In genomic region chr1:231414260-231415016, GRCh38 we compare ENCODE assay signal across 22 cellular contexts. TPM values are rescaled to one million over a fixed set of nuclear protein-coding genes. Genes with fewer than 3 reads are reported as not detected.
A peak's percentile ranks its signal among the peaks of the same experiment; 100 is the strongest.
DNase-seq lines count a peak whose midpoint lies in the region; ATAC-seq and TF ChIP-seq lines count a peak whose summit lies in the region.
"Had no signal": no experiment of that assay in that cellular context is flagged by ENCODE, and none has a peak within 500 bp of the region (broad histone marks: within the 10 kb centered on the region; RNA-seq: fewer than 3 reads in every experiment).

No MANE protein-coding gene starts in this region.

- no peak for TF ChIP-seq POLR2A in breast epithelium (IDR thresholded peaks at IDR 0.05)

- H3K14ac ChIP-seq in mesenchymal stem cell (ENCODE audit: low read length in 2 of 2) = no peak overlapping the region

- no peak overlapping the region for H2AK5ac ChIP-seq in mesenchymal stem cell (ENCODE audit: low read length, severe bottlenecking)

- H2AFZ ChIP-seq in mesenchymal stem cell (ENCODE audit: low read depth, low read length) = no peak overlapping the region
- H2AFZ ChIP-seq: hepatocyte had no signal

- peaks cover 3% of the 10 kb centered on the region for H3K79me1 ChIP-seq in mesenchymal stem cell (replicated peaks; ENCODE audit: low read length, poor library complexity, severe bottlenecking)

- no peak overlapping the region for H2BK5ac ChIP-seq in mesenchymal stem cell (ENCODE audit: low read depth, low read length, poor library complexity, severe bottlenecking)

- no peak overlapping the region for H2BK120ac ChIP-seq in mesenchymal stem cell (ENCODE audit: low read depth, low read length)

- ATAC-seq in activated T-helper 17 cell treated with anti-CD3 and anti-CD28 coated beads, Interleukin-2, amount 50 U/mL, for 72 hours (replicated peaks) = no peak
- ATAC-seq in thoracic aorta (ENCODE audit: insufficient number of reproducible peaks, low FRiP score, low read depth) (no peak), HG03354 (IDR thresholded peaks at IDR 0.05; ENCODE audit: poor library complexity, severe bottlenecking, unreplicated experiment) (no peak), HG03196 (IDR thresholded peaks at IDR 0.05; ENCODE audit: unreplicated experiment) (no peak)
- ATAC-seq: esophagus mucosa had no signal

- peaks cover 14% of the 10 kb centered on the region for H3K36me3 Mint-ChIP-seq in MCF 10A (ENCODE audit: insufficient read depth, unreplicated experiment)
- H3K36me3 Mint-ChIP-seq in activated T-helper 17 cell treated with anti-CD3 and anti-CD28 coated beads, Interleukin-2, amount 50 U/mL, for 72 hours (ENCODE audit: low read depth) = peaks cover 75% of the 10 kb centered on the region

- H3K23ac ChIP-seq in mesenchymal stem cell (ENCODE audit: low read length in 2 of 2) = no peak overlapping the region

- no peaks in the 10 kb centered on the region for H3K9me3 Mint-ChIP-seq in MCF 10A (ENCODE audit: unreplicated experiment)
- no peaks in the 10 kb centered on the region for H3K9me3 Mint-ChIP-seq in activated T-helper 17 cell treated with anti-CD3 and anti-CD28 coated beads, Interleukin-2, amount 50 U/mL, for 72 hours
- H3K9me3 Mint-ChIP-seq: H9 had no signal

- peak overlapping the region; percentile 14 for H3K27ac Mint-ChIP-seq in MCF 10A (ENCODE audit: low read depth, unreplicated experiment)
- no peak overlapping the region for H3K27ac Mint-ChIP-seq in activated T-helper 17 cell treated with anti-CD3 and anti-CD28 coated beads, Interleukin-2, amount 50 U/mL, for 72 hours

- 86% methylated on average over 5 of the region's 7 CpGs for WGBS in mesenchymal stem cell

- peak overlapping the region; percentile 83 for H2BK15ac ChIP-seq in mesenchymal stem cell (ENCODE audit: low read depth, poor library complexity, severe bottlenecking)

- no peak overlapping the region for H4K91ac ChIP-seq in mesenchymal stem cell (ENCODE audit: low read length)

- DNase-seq in MCF 10A (ENCODE audit: unreplicated experiment) (no peak), breast epithelium (ENCODE audit: low spot score in 2 of 2) (no peak), mesenchymal stem cell (no peak), thoracic aorta (ENCODE audit: low spot score) (no peak), HT-29 (ENCODE audit: low spot score) (no peak)
- DNase-seq: activated CD4-positive, CD25-positive, alpha-beta regulatory T cell treated with anti-CD3 and anti-CD28 coated beads, Interleukin-2, amount 50 U/mL, for 72 hours; activated CD8-positive, alpha-beta memory T cell treated with anti-CD3 and anti-CD28 coated beads, Interleukin-2, amount 50 U/mL, for 48 hours; colonic mucosa; DMS53; H9; KG1; left cardiac atrium; NCI-H1417 treated with DMSO at 0.1 percent for 48 hours; NCI-H510A; small intestine; stimulated activated naive CD4-positive, alpha-beta T cell treated with Interleukin-2 at 50 U/mL for 16 hours; SW 1271 had no signal

- no peak overlapping the region for H3K4ac ChIP-seq in mesenchymal stem cell (ENCODE audit: low read depth in 1 of 2, low read length in 2 of 2)

- intact Hi-C loops in MCF 10A (cut with micrococcal nuclease) = no loop called here
- intact Hi-C loops in breast epithelium (cut with DNase I; ENCODE audit: low total_unique reads) = no loop called here

- H3K18ac ChIP-seq in mesenchymal stem cell (ENCODE audit: low read depth in 1 of 2, low read length in 2 of 2) = no peak overlapping the region

- H3K4me3 Mint-ChIP-seq in MCF 10A (ENCODE audit: unreplicated experiment) = peak overlapping the region; percentile 1
- H3K4me3 Mint-ChIP-seq in activated T-helper 17 cell treated with anti-CD3 and anti-CD28 coated beads, Interleukin-2, amount 50 U/mL, for 72 hours = peak overlapping the region; percentile 55
- H3K4me3 Mint-ChIP-seq: H9 had no signal

- no peak overlapping the region for H2BK12ac ChIP-seq in mesenchymal stem cell (ENCODE audit: low read length in 2 of 2)

- no peaks in the 10 kb centered on the region for H3K27me3 ChIP-seq in breast epithelium
- H3K27me3 ChIP-seq in mesenchymal stem cell (ENCODE audit: control insufficient read depth in 1 of 2, insufficient read depth in 1 of 2, low read length in 2 of 2) = no peaks in the 10 kb centered on the region
- no peaks in the 10 kb centered on the region for H3K27me3 ChIP-seq in thoracic aorta (replicated peaks; ENCODE audit: insufficient read depth)
- H3K27me3 ChIP-seq: colonic mucosa, hepatocyte had no signal

- CTCF ChIA-PET in MCF 10A (lab: Yijun Ruan, JAX) = interaction anchor here (0.6 to 1.0 kb wide), 4 partner anchors 57 to 189 kb away, joined by 3 to 4 read pairs (median 4); no protein-coding TSS in a partner anchor

- no peak overlapping the region for H3K4me2 ChIP-seq in mesenchymal stem cell (ENCODE audit: low read length, poor library complexity, severe bottlenecking)
- H3K4me2 ChIP-seq: hepatocyte had no signal

- POLR2A ChIA-PET in MCF 10A (lab: Yijun Ruan, JAX) = interaction anchor here (0.6 to 9.9 kb wide), 14 partner anchors 9 to 172 kb away, joined by 3 to 247 read pairs (median 5); partner anchors contain the start of genes EXOC8, SPRTN and TSNAX

- BruUV-seq in MCF 10A (replicated peaks; lab: Mats Ljungman, UMichigan) = no TSS peak

- H3K27me3 Mint-ChIP-seq in MCF 10A (ENCODE audit: insufficient read depth, unreplicated experiment) = no peaks in the 10 kb centered on the region
- H3K27me3 Mint-ChIP-seq in activated T-helper 17 cell treated with anti-CD3 and anti-CD28 coated beads, Interleukin-2, amount 50 U/mL, for 72 hours = no peaks in the 10 kb centered on the region

- no peak overlapping the region for H4K8ac ChIP-seq in mesenchymal stem cell (ENCODE audit: low read length)

- H3K9me3 ChIP-seq in breast epithelium (no peaks in the 10 kb centered on the region), mesenchymal stem cell (ENCODE audit: control insufficient read depth, low read length) (no peaks in the 10 kb centered on the region), thoracic aorta (no peaks in the 10 kb centered on the region)
- H3K9me3 ChIP-seq: colonic mucosa had no signal

- H3K4me1 ChIP-seq in breast epithelium = no peaks in the 10 kb centered on the region
- peaks cover 4% of the 10 kb centered on the region for H3K4me1 ChIP-seq in mesenchymal stem cell (ENCODE audit: control insufficient read depth, insufficient read depth, low read depth, low read length)
- H3K4me1 ChIP-seq in thoracic aorta (ENCODE audit: control insufficient read depth in 1 of 2, low read depth in 2 of 2) = peaks cover 33 to 81% of the 10 kb centered on the region in 2 donors

- H3K4me3 ChIP-seq in breast epithelium (no peak overlapping the region), mesenchymal stem cell (ENCODE audit: insufficient read depth in 1 of 2, low read depth in 1 of 2, low read length in 2 of 2) (no peak overlapping the region), thoracic aorta (peak overlapping the region; percentile 10)
- H3K4me3 ChIP-seq: colonic mucosa, hepatocyte had no signal

- H3K4me1 Mint-ChIP-seq in MCF 10A (ENCODE audit: insufficient read depth, unreplicated experiment) = peaks cover 54% of the 10 kb centered on the region
- peaks cover 52% of the 10 kb centered on the region for H3K4me1 Mint-ChIP-seq in activated T-helper 17 cell treated with anti-CD3 and anti-CD28 coated beads, Interleukin-2, amount 50 U/mL, for 72 hours

- no peak for TF ChIP-seq CTCF in MCF 10A (IDR thresholded peaks at IDR 0.05; ENCODE audit: unreplicated experiment)
- TF ChIP-seq CTCF in breast epithelium (IDR thresholded peaks at IDR 0.05) = no peak
- TF ChIP-seq CTCF in thoracic aorta (IDR thresholded peaks at IDR 0.05) = no peak

- no peak overlapping the region for H3K9ac ChIP-seq in mesenchymal stem cell (ENCODE audit: low read length)

- H3K36me3 ChIP-seq in breast epithelium (no peaks in the 10 kb centered on the region), mesenchymal stem cell (ENCODE audit: control insufficient read depth in 1 of 2, insufficient read depth in 2 of 2, low read depth in 1 of 2, low read length in 2 of 2) (peaks cover 2 to 4% of the 10 kb centered on the region in 2 experiments), thoracic aorta (no peaks in the 10 kb centered on the region)
- H3K36me3 ChIP-seq: colonic mucosa had no signal

- H3K27ac ChIP-seq in breast epithelium (no peak overlapping the region), mesenchymal stem cell (ENCODE audit: low read length, poor library complexity, severe bottlenecking) (no peak overlapping the region), thoracic aorta (peak overlapping the region; percentile 46 to 52)
- H3K27ac ChIP-seq: colonic mucosa, hepatocyte had no signal

RNA-seq across cellular contexts. Expression of gene EGLN1, which starts 7.6 kb away (rescaled TPM):
- total RNA-seq in MCF 10A (2022) = 67.3 and 68.8 TPM in 2 replicates
- 10 to 100 TPM; 33.8 to 45.6 (median 38.1) TPM for total RNA-seq in breast epithelium
- total RNA-seq in activated T-helper 17 cell treated with anti-CD3 and anti-CD28 coated beads, Interleukin-2, amount 50 U/mL, for 72 hours = 10 to 100 TPM; 26.5 to 27.3 TPM
- polyA plus RNA-seq in mesenchymal stem cell (2013, experiment 1 of 2) = 15.8 TPM
- polyA plus RNA-seq in mesenchymal stem cell (2013, experiment 2 of 2) = 16.5 TPM
- 10 to 100 TPM; 40.6 to 42.7 TPM for total RNA-seq in thoracic aorta
- 21.1 and 21.8 TPM in 2 replicates for total RNA-seq in HT-29 (2014; rRNA removed; shearing (Covaris generic))

Comparison
In these comparisons a context has a peak if more than half of its experiments do, and no peak if none do; other contexts are left out.
1. H3K27ac ChIP-seq: peak in thoracic aorta (2 of 2); none in breast epithelium (0 of 2) and mesenchymal stem cell (single experiment).